ENCODE assay signal across 11 cellular contexts in the genomic region with DNA sequence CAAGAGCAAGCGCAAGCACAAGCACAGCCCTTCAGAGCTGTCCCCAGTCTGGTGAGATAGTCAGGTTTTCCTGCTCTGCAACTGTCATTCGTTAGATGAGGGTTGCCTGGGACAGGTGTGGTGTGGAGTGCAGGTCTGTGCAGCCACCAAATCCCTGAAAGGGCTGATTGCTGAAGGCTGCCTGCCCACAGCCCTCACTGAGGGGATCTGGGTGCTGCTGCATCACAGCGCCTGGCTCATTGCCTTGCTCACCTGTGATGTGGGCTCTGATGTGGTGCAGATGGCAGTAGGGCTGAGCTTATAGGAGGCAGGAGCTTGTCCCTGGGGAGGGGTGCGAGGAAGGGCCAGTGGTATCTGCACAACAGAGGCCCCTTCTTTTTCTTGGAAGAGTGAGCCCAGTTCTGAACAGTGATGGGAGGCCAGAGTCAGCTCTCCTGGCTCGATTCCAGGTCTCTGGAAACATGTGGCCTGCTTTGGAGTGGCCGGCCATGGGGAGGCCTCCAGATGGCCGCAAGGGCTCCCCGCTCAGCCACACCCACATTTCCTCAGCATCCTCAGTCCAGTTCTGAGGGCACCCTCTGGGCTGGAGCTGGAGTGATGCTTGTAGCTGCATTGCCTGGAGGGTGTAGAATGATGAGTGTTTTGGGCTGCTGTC. TPM values are rescaled to one million over a fixed set of nuclear protein-coding genes. Genes with fewer than 3 reads are reported as not detected.
A peak's percentile ranks its signal among the peaks of the same experiment; 100 is the strongest.
DNase-seq lines count a peak whose midpoint lies in the region; ATAC-seq and TF ChIP-seq lines count a peak whose summit lies in the region.
"Had no signal": no experiment of that assay in that cellular context is flagged by ENCODE, and none has a peak within 500 bp of the region (broad histone marks: within the 10 kb centered on the region; RNA-seq: fewer than 3 reads in every experiment).

No MANE protein-coding gene starts in this region.

- peak in 1 of 2 donors; percentile 32 for ATAC-seq in naive thymus-derived CD8-positive, alpha-beta T cell
- no peak for ATAC-seq in GM18858 (IDR thresholded peaks at IDR 0.05; ENCODE audit: unreplicated experiment)

- no peak overlapping the region for H3K4me3 Mint-ChIP-seq in endodermal cell
- peak overlapping the region in 4 of 10 donors; percentile 19 to 37 (median 29) for H3K4me3 Mint-ChIP-seq in naive thymus-derived CD8-positive, alpha-beta T cell
- no peak overlapping the region for H3K4me3 Mint-ChIP-seq in nephron progenitor cell
- H3K4me3 Mint-ChIP-seq: type B pancreatic cell had no signal

- H3K36me3 Mint-ChIP-seq in endodermal cell (ENCODE audit: low read depth) (peaks cover 24% of the 10 kb centered on the region), nephron progenitor cell (ENCODE audit: low read depth) (peaks cover 18% of the 10 kb centered on the region)
- peaks cover 0 to 40% (median 10%) of the 10 kb centered on the region in 3 donors for H3K36me3 Mint-ChIP-seq in naive thymus-derived CD8-positive, alpha-beta T cell

- H3K4me1 Mint-ChIP-seq in endodermal cell (peaks cover 23% of the 10 kb centered on the region), nephron progenitor cell (peaks cover 44% of the 10 kb centered on the region)
- H3K4me1 Mint-ChIP-seq in naive thymus-derived CD8-positive, alpha-beta T cell = peaks cover 32 to 65% (median 54%) of the 10 kb centered on the region in 4 donors

- H4K20me1 ChIP-seq in BLaER1 treated with 17β-estradiol and CSF1 and Interleukin-3, amounts not matched to agents 10 nM and 100 nM = peaks cover 31 to 100% (median 82%) of the 10 kb centered on the region in 11 experiments; a peak in 19 of 22 replicates

- H3K9ac ChIP-seq in BLaER1 treated with 17β-estradiol and CSF1 and Interleukin-3, amounts not matched to agents 10 nM and 100 nM = peak overlapping the region in 6 of 11 experiments; percentile 3 to 49 (median 16); a peak in 5 of 22 replicates
- H3K9ac ChIP-seq in endodermal cell (ENCODE audit: extremely low read depth, low read length, poor library complexity, severe bottlenecking) = no peak overlapping the region

- no peaks in the 10 kb centered on the region for H3K9me3 ChIP-seq in BLaER1 treated with 17β-estradiol and CSF1 and Interleukin-3, amounts not matched to agents 10 nM and 100 nM (replicated peaks in 1 of 11)
- H3K9me3 ChIP-seq in endodermal cell (ENCODE audit: control insufficient read depth, low read length) = no peaks in the 10 kb centered on the region
- no peaks in the 10 kb centered on the region for H3K9me3 ChIP-seq in ascending aorta

- DNase-seq in Jurkat, Clone E6-1 (ENCODE audit: low read depth, low spot score) = peak; percentile 96
- DNase-seq in endodermal cell = no peak
- DNase-seq in naive thymus-derived CD8-positive, alpha-beta T cell = peak in 1 of 10 donors; percentile 37
- DNase-seq in DMS114 treated with DMSO at 0.1 percent for 48 hours (lab: John Stamatoyannopoulos, UW; ENCODE audit: unreplicated experiment) = no peak
- DNase-seq in ascending aorta (ENCODE audit: low spot score in 2 of 2) = no peak
- no peak for DNase-seq in nephron progenitor cell
- DNase-seq: NCI-H510A had no signal

- POLR2A ChIA-PET in naive thymus-derived CD8-positive, alpha-beta T cell (lab: Charles Lee) = no interaction called here

- intact Hi-C loops in ascending aorta (cut with DNase I) = no loop called here

- peaks cover 63 to 69% (median 66%) of the 10 kb centered on the region in 10 experiments for H3K4me1 ChIP-seq in BLaER1 treated with 17β-estradiol and CSF1 and Interleukin-3, amounts not matched to agents 10 nM and 100 nM
- no peaks in the 10 kb centered on the region for H3K4me1 ChIP-seq in endodermal cell (ENCODE audit: control insufficient read depth, insufficient read depth, low read length)
- peaks cover 12 to 16% of the 10 kb centered on the region in 2 donors for H3K4me1 ChIP-seq in ascending aorta

- H3K4me2 ChIP-seq in BLaER1 treated with 17β-estradiol and CSF1 and Interleukin-3, amounts not matched to agents 10 nM and 100 nM = peak overlapping the region; percentile 63 to 93 (median 82); a peak in 21 of 22 replicates

- H3K27ac Mint-ChIP-seq in endodermal cell (peak overlapping the region; percentile 69), nephron progenitor cell (no peak overlapping the region)
- H3K27ac Mint-ChIP-seq in naive thymus-derived CD8-positive, alpha-beta T cell = peak overlapping the region in 7 of 10 donors; percentile 11 to 73 (median 44)
- H3K27ac Mint-ChIP-seq: type B pancreatic cell had no signal

- peaks cover 21 to 98% (median 45%) of the 10 kb centered on the region in 11 experiments for H3K36me3 ChIP-seq in BLaER1 treated with 17β-estradiol and CSF1 and Interleukin-3, amounts not matched to agents 10 nM and 100 nM
- H3K36me3 ChIP-seq in endodermal cell (ENCODE audit: control insufficient read depth, insufficient read depth, low read length) = peaks cover 17% of the 10 kb centered on the region
- H3K36me3 ChIP-seq in ascending aorta = peaks cover 12 to 17% of the 10 kb centered on the region in 2 donors

- no peak overlapping the region for H3K4me3 ChIP-seq in BLaER1 treated with 17β-estradiol and CSF1 and Interleukin-3, amounts not matched to agents 10 nM and 100 nM
- H3K4me3 ChIP-seq in Jurkat, Clone E6-1 (ENCODE audit: low read length) = peak overlapping the region; percentile 27
- H3K4me3 ChIP-seq in endodermal cell (ENCODE audit: low read length) (no peak overlapping the region), ascending aorta (no peak overlapping the region)
- H3K4me3 ChIP-seq: coronary artery had no signal

- TF ChIP-seq CTCF in endodermal cell (conservative IDR thresholded peaks at IDR 0.05) (no peak), ascending aorta (IDR thresholded peaks at IDR 0.05) (no peak), nephron progenitor cell (IDR thresholded peaks at IDR 0.05) (no peak)

- H3K9me3 Mint-ChIP-seq in endodermal cell (no peaks in the 10 kb centered on the region), nephron progenitor cell (no peaks in the 10 kb centered on the region)
- no peaks in the 10 kb centered on the region for H3K9me3 Mint-ChIP-seq in naive thymus-derived CD8-positive, alpha-beta T cell
- H3K9me3 Mint-ChIP-seq: type B pancreatic cell had no signal

- no peaks in the 10 kb centered on the region for H3K27me3 ChIP-seq in BLaER1 treated with 17β-estradiol and CSF1 and Interleukin-3, amounts not matched to agents 10 nM and 100 nM
- H3K27me3 ChIP-seq in endodermal cell (ENCODE audit: control insufficient read depth, insufficient read depth, low read length, poor library complexity, severe bottlenecking) (no peaks in the 10 kb centered on the region), ascending aorta (no peaks in the 10 kb centered on the region)

- 93% methylated on average over 5 to 8 of the region's 8 CpGs for WGBS in endodermal cell (ENCODE audit: insufficient coverage in 1 of 2, insufficient read length in 1 of 2), 2 experiments

- H3K27ac ChIP-seq in BLaER1 treated with 17β-estradiol and CSF1 and Interleukin-3, amounts not matched to agents 10 nM and 100 nM = peak overlapping the region in 7 of 11 experiments; percentile 55 to 77 (median 60); a peak in 10 of 22 replicates
- H3K27ac ChIP-seq in endodermal cell (ENCODE audit: low read depth, low read length) (no peak overlapping the region), ascending aorta (no peak overlapping the region)
- H3K27ac ChIP-seq: coronary artery had no signal

- H3K27me3 Mint-ChIP-seq in endodermal cell (ENCODE audit: insufficient read depth) (no peaks in the 10 kb centered on the region), nephron progenitor cell (ENCODE audit: low read depth, poor library complexity) (no peaks in the 10 kb centered on the region)
- no peaks in the 10 kb centered on the region for H3K27me3 Mint-ChIP-seq in naive thymus-derived CD8-positive, alpha-beta T cell
- H3K27me3 Mint-ChIP-seq: type B pancreatic cell had no signal

RNA-seq across cellular contexts. Expression of a gene that starts 11.4 kb away (rescaled TPM):
- polyA plus RNA-seq in Jurkat, Clone E6-1 (2012; ENCODE audit: insufficient read depth, insufficient read length) = 88.2 TPM
- total RNA-seq in endodermal cell = 10 to 100 TPM; 58.3 to 59.2 TPM
- polyA plus RNA-seq in endodermal cell (2013, experiment 1 of 2) = 48.0 TPM
- 41.5 TPM for polyA plus RNA-seq in endodermal cell (2013, experiment 2 of 2)
- total RNA-seq in naive thymus-derived CD8-positive, alpha-beta T cell = 10 to 100 TPM; 33.9 to 35.2 TPM
- 10 to 100 TPM; 41.5 to 67.3 (median 67.0) TPM for polyA plus RNA-seq in naive thymus-derived CD8-positive, alpha-beta T cell
- total RNA-seq in ascending aorta = 50.7 TPM

Comparison
In these comparisons a context has a peak if more than half of its experiments do, and no peak if none do; other contexts are left out.
1. H3K27ac ChIP-seq: peak in BLaER1 treated with 17β-estradiol and CSF1 and Interleukin-3, amounts not matched to agents 10 nM and 100 nM (7 of 11); none in endodermal cell (single experiment) and ascending aorta (0 of 2).